ENCODE assay signal across 10 cellular contexts in the genomic region with DNA sequence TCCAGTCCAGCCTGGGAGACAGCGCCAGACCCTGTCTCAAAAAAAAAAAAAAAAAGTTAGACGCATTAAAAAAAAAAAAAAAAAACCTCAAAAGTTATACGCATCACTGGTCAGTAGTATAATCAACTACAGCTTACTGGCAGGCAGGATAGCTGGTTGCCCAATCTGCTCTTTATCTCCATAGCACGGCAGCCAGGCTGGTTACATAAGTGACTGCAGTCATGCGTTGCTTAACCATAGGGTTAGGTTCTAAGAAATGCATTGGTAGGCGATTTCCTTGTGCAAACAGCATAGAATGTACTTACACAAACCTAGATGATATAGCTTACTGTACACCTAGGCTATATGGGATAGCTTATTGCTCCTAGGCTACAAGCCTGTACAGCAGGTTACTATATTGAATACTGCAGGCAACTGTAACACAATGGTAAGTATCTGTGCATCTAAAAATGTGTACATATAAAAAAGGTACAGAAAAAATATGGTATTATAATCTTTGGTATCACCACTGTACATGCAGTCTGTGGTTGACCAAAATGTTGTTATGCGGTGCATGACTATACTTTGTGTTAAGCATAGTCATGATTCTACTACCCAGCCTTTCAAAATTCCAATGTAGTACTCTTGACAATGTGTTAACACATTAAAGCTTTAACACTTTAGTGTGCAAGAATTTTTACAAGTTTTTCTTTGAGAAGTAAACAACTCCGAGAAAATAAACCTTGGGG. TPM values are rescaled to one million over a fixed set of nuclear protein-coding genes. Genes with fewer than 3 reads are reported as not detected.
DNase-seq lines count a peak whose midpoint lies in the region; ATAC-seq and FAIRE-seq lines count a peak whose summit lies in the region.
"Had no signal": no experiment of that assay in that cellular context is flagged by ENCODE, and none has a peak within 500 bp of the region (broad histone marks: within the 10 kb centered on the region; RNA-seq: fewer than 3 reads in every experiment).

No MANE protein-coding gene starts in this region.

- WGBS in small intestine, 3 donors = 78 to 88% (median 87%) methylated on average over 7 to 8 of the region's 8 CpGs

- H3K4me1 ChIP-seq in small intestine (ENCODE audit: control insufficient read depth in 2 of 2, insufficient read depth in 1 of 2, low read depth in 1 of 2, low read length in 1 of 2) = no peaks in the 10 kb centered on the region
- H3K4me1 ChIP-seq: adrenal gland had no signal

- no peaks in the 10 kb centered on the region for H3K9me3 ChIP-seq in small intestine (ENCODE audit: control insufficient read depth, low read depth)

- DNase-seq in HuH-7 (ENCODE audit: low spot score) = peak; percentile 49
- peak; percentile 93 for DNase-seq in SIG-M5 treated with dmso at 0.1 percent for 504 hours (lab: John Stamatoyannopoulos, UW; ENCODE audit: unreplicated experiment)
- peak; percentile 91 for DNase-seq in glomerular visceral epithelial cell (ENCODE audit: extremely low spot score)
- DNase-seq in small intestine = peak; percentile 57
- no peak for DNase-seq in D341Med (ENCODE audit: low spot score)
- DNase-seq in A172 (ENCODE audit: low spot score) = no peak
- DNase-seq: activated CD4-positive, alpha-beta T cell treated with anti-CD3 and anti-CD28 coated beads, Interleukin-2, amount 10 ng/mL, durations not matched to agents 24 days and 14 days had no signal

- no peak for ATAC-seq in GM21381 (IDR thresholded peaks at IDR 0.05; ENCODE audit: unreplicated experiment)

- H3K36me3 ChIP-seq in small intestine (ENCODE audit: control insufficient read depth in 2 of 2, insufficient read depth in 2 of 2, low read length in 2 of 2) = no peaks in the 10 kb centered on the region
- H3K36me3 ChIP-seq: adrenal gland had no signal

- no peak for FAIRE-seq in small intestine (lab: Jason Lieb, UNC)

- no peak overlapping the region for H3K4me3 ChIP-seq in small intestine (ENCODE audit: low read depth in 1 of 2, low read length in 2 of 2)
- H3K4me3 ChIP-seq: adrenal gland had no signal

- no peaks in the 10 kb centered on the region for H3K27me3 ChIP-seq in small intestine (ENCODE audit: control insufficient read depth in 2 of 2, insufficient read depth in 2 of 2, low read length in 2 of 2)
- H3K27me3 ChIP-seq: adrenal gland had no signal

- H3K27ac ChIP-seq in small intestine (ENCODE audit: low read depth in 1 of 2, low read length in 1 of 2) = no peak overlapping the region
- H3K27ac ChIP-seq: adrenal gland, KMS-11 had no signal

RNA-seq across cellular contexts. Expression of a gene that starts 8.1 kb away (rescaled TPM):
- 1 to 10 TPM; 1.1 to 5.9 (median 3.6) TPM for polyA plus RNA-seq in small intestine
- total RNA-seq in A172 (2014; rRNA removed; shearing (Covaris generic)) = 3.3 and 3.7 TPM in 2 replicates

RNA-seq across cellular contexts. Expression of a gene that starts 8.2 kb away (rescaled TPM):
- polyA plus RNA-seq in small intestine = 10 to 100 TPM; 13.6 to 27.0 (median 18.3) TPM
- 2.3 and 3.5 TPM in 2 replicates for total RNA-seq in A172 (2014; rRNA removed; shearing (Covaris generic))

Comparison
In these comparisons a context has a peak if more than half of its experiments do, and no peak if none do; other contexts are left out.
1. DNase-seq: peak in HuH-7 (single experiment), SIG-M5 treated with dmso at 0.1 percent for 504 hours (single experiment), glomerular visceral epithelial cell (single experiment) and small intestine (single experiment); none in D341Med (single experiment) and A172 (single experiment).